Comparison of ENCODE assay signal across 1 cellular context in the genomic region with DNA sequence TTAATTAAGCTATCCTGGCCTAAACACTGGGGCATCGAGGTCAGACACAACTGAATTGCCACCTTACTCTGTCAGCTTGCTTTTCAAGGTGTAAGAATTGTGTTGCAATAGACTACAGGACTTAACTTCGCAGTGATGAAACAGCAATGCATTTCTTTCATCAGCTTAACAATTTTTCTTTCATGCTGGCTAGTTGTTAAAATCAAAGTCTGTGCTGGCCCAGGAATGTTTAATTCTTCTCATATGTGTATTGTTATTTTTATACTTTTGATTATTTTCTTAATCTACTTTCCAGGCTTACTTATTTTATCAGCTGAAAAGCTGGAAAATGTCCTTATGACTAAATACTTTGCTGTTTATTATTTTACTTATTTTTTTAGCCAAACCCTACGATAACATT.
TF ChIP-seq lines count a peak whose summit lies in the region.

No MANE protein-coding gene starts in this region.

TF ChIP-seq in endothelial cell of umbilical vein, 7 proteins besides CTCF, POLR2A, EP300 and RAD21:
- no peak for TF ChIP-seq EZH2 (IDR thresholded peaks at IDR 0.05; ENCODE audit: borderline replicate concordance, low read depth, low read length, severe bottlenecking)
- TF ChIP-seq JUN (IDR thresholded peaks at IDR 0.05; ENCODE audit: borderline replicate concordance, insufficient read depth, insufficient read length, low read depth): no peak
- no peak for TF ChIP-seq FOS (IDR thresholded peaks at IDR 0.05; ENCODE audit: borderline replicate concordance, insufficient read depth, low read length)
- no peak for TF ChIP-seq POLR2AphosphoS5 (IDR thresholded peaks at IDR 0.05; ENCODE audit: insufficient read depth, low read depth, low read length)
- no peak for TF ChIP-seq MYC (IDR thresholded peaks at IDR 0.05; ENCODE audit: low read depth, low read length)
- TF ChIP-seq, protein P1, sequence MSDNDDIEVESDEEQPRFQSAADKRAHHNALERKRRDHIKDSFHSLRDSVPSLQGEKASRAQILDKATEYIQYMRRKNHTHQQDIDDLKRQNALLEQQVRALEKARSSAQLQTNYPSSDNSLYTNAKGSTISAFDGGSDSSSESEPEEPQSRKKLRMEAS (IDR thresholded peaks at IDR 0.05; ENCODE audit: insufficient read depth, insufficient read length): no peak
- no peak for TF ChIP-seq GATA2 (IDR thresholded peaks at IDR 0.05; ENCODE audit: insufficient read depth, insufficient read length, low read depth, low read length)
TF ChIP-seq in endothelial cell of umbilical vein: peak in this region for 0.
